In the genomic region with DNA sequence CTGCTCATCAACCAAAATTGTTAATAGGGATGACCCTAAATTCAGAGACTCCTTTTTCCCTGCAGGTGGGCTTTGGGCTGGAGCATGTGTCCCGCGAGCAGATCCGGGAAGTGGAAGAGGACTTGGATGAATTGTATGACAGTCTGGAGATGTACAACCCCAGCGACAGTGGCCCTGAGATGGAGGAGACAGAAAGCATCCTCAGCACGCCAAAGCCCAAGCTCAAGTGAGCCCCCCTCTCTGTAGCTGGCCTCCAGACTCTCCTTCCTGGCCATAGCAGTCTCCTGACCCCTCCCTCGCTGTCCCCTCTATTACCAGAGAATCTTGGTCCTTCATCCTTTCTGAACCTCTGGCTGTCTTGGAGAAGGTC, we compare ENCODE assay signal across 1 cellular context.
TF ChIP-seq lines count a peak whose summit lies in the region.

No MANE protein-coding gene starts in this region.

TF ChIP-seq in HepG2, 621 proteins besides CTCF, POLR2A, EP300 and RAD21:
- TF ChIP-seq YEATS4 (CRISPR knock-in tag; IDR thresholded peaks at IDR 0.05; ENCODE audit: borderline replicate concordance) (no peak), DMAP1 (CRISPR knock-in tag; IDR thresholded peaks at IDR 0.05) (no peak), HNRNPL (IDR thresholded peaks at IDR 0.05; ENCODE audit: low read depth, low read length) (no peak), ZNF333 (CRISPR knock-in tag; IDR thresholded peaks at IDR 0.05; ENCODE audit: borderline replicate concordance) (no peak), NFE2 (CRISPR knock-in tag; IDR thresholded peaks at IDR 0.05) (no peak), HOXA9 (CRISPR knock-in tag; IDR thresholded peaks at IDR 0.05; ENCODE audit: borderline replicate concordance) (no peak), SNAI1 (CRISPR knock-in tag; IDR thresholded peaks at IDR 0.05; ENCODE audit: borderline replicate concordance) (no peak), MED13 (CRISPR knock-in tag; IDR thresholded peaks at IDR 0.05) (no peak), PITX1 (CRISPR knock-in tag; IDR thresholded peaks at IDR 0.05) (no peak)
- TF ChIP-seq, protein P1, sequence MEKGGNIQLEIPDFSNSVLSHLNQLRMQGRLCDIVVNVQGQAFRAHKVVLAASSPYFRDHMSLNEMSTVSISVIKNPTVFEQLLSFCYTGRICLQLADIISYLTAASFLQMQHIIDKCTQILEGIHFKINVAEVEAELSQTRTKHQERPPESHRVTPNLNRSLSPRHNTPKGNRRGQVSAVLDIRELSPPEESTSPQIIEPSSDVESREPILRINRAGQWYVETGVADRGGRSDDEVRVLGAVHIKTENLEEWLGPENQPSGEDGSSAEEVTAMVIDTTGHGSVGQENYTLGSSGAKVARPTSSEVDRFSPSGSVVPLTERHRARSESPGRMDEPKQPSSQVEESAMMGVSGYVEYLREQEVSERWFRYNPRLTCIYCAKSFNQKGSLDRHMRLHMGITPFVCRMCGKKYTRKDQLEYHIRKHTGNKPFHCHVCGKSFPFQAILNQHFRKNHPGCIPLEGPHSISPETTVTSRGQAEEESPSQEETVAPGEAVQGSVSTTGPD (CRISPR knock-in tag; IDR thresholded peaks at IDR 0.05) = no peak
- TF ChIP-seq, protein P2, sequence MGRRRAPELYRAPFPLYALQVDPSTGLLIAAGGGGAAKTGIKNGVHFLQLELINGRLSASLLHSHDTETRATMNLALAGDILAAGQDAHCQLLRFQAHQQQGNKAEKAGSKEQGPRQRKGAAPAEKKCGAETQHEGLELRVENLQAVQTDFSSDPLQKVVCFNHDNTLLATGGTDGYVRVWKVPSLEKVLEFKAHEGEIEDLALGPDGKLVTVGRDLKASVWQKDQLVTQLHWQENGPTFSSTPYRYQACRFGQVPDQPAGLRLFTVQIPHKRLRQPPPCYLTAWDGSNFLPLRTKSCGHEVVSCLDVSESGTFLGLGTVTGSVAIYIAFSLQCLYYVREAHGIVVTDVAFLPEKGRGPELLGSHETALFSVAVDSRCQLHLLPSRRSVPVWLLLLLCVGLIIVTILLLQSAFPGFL (CRISPR knock-in tag; IDR thresholded peaks at IDR 0.05) = no peak
